17 cellular contexts compared by ENCODE assay signal in genomic region chr14:68666899-68667298, GRCh38.
DNase-seq lines count a peak whose midpoint lies in the region; ATAC-seq and TF ChIP-seq lines count a peak whose summit lies in the region.
"Had no signal": no experiment of that assay in that cellular context is flagged by ENCODE, and none has a peak within 500 bp of the region (broad histone marks: within the 10 kb centered on the region; RNA-seq: fewer than 3 reads in every experiment).

No MANE protein-coding gene starts in this region.

- H3K36me3 ChIP-seq in right atrium auricular region = no peaks in the 10 kb centered on the region
- no peaks in the 10 kb centered on the region for H3K36me3 ChIP-seq in prostate gland

- H3K4me1 ChIP-seq in right atrium auricular region = peaks cover 3 to 75% of the 10 kb centered on the region in 2 donors
- peaks cover 29% of the 10 kb centered on the region for H3K4me1 ChIP-seq in prostate gland (replicated peaks)

- H3K4me3 ChIP-seq in right atrium auricular region = no peak overlapping the region
- no peak overlapping the region for H3K4me3 ChIP-seq in prostate gland

- H3K27me3 ChIP-seq in right atrium auricular region (no peaks in the 10 kb centered on the region), prostate gland (replicated peaks; ENCODE audit: insufficient read depth) (no peaks in the 10 kb centered on the region)

- intact Hi-C loops in left cardiac atrium (cut with DNase I) = loop anchor here in 1 of 2 donors (5.0 kb wide), 1 partner anchor 125 kb away; the partner anchor contains the start of gene ZFP36L1
- intact Hi-C loops in prostate gland (cut with DNase I) = no loop called here

- H3K27ac ChIP-seq in right atrium auricular region (peak overlapping the region; percentile 52 to 80), prostate gland (peak overlapping the region; percentile 37 to 73)

- WGBS in prostate gland = 95% methylated on average over 5 of the region's 5 CpGs

- no peak for TF ChIP-seq POLR2A in prostate gland (IDR thresholded peaks at IDR 0.05)

- TF ChIP-seq CTCF in right atrium auricular region (IDR thresholded peaks at IDR 0.05) (no peak), prostate gland (IDR thresholded peaks at IDR 0.05) (no peak)

- no peak for ATAC-seq in left cardiac atrium
- ATAC-seq in left lobe of liver = no peak
- ATAC-seq in HG02571 (IDR thresholded peaks at IDR 0.05; ENCODE audit: unreplicated experiment) = no peak
- ATAC-seq: esophagus mucosa; naive thymus-derived CD4-positive, alpha-beta T cell had no signal

- DNase-seq in right atrium auricular region (ENCODE audit: low spot score) (peak; percentile 30), left cardiac atrium (no peak), left lobe of liver (ENCODE audit: low spot score) (peak; percentile 5), prostate gland (ENCODE audit: low spot score) (no peak), anterior cingulate cortex (lab: John Stamatoyannopoulos, UW) (no peak), D341Med (ENCODE audit: low spot score) (no peak), SIG-M5 (lab: John Stamatoyannopoulos, UW) (no peak)
- DNase-seq: amygdala; COR-L47; naive thymus-derived CD4-positive, alpha-beta T cell; NCI-H2029; NCI-H526; OCI-M1; stimulated activated CD4-positive, alpha-beta T cell treated with anti-CD3 and anti-CD28 coated beads, Interleukin-2, amount 100 ng/mL, for 48 hours; stimulated activated CD8-positive, alpha-beta memory T cell treated with anti-CD3 and anti-CD28 coated beads, Interleukin-4, amount 100 ng/mL, for 48 hours had no signal

- no peaks in the 10 kb centered on the region for H3K9me3 ChIP-seq in right atrium auricular region
- H3K9me3 ChIP-seq in prostate gland = no peaks in the 10 kb centered on the region

Comparison
In these comparisons a context has a peak if more than half of its experiments do, and no peak if none do; other contexts are left out.
1. DNase-seq: peak in right atrium auricular region (single experiment) and left lobe of liver (single experiment); none in left cardiac atrium (single experiment), prostate gland (single experiment), anterior cingulate cortex (0 of 58), D341Med (single experiment) and SIG-M5 (single experiment).